Comparison of ENCODE assay signal across 25 cellular contexts in the genomic region with DNA sequence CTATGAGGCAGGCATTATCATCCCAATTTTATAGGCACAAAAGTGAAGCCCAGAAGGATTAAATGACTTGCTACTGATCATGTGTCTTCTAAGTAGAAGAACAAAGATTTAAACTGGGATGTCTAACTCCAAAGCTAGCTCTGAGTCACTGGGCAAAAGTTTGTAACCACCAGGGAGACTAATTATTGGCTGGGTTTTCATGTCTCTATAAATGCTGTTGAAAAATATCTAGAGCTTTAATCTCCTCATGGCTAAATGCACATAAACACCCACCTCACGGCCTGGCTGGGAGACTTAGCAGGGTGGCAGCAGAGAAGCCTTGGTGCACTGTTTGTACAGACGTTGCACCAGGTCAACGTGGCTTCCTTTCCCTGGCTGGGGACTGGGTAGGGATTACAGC.
A peak's percentile ranks its signal among the peaks of the same experiment; 100 is the strongest.
DNase-seq lines count a peak whose midpoint lies in the region; ATAC-seq and TF ChIP-seq lines count a peak whose summit lies in the region.
"Had no signal": no experiment of that assay in that cellular context is flagged by ENCODE, and none has a peak within 500 bp of the region (broad histone marks: within the 10 kb centered on the region; RNA-seq: fewer than 3 reads in every experiment).

No MANE protein-coding gene starts in this region.

- H2BK20ac ChIP-seq in IMR-90 (ENCODE audit: low read depth, low read length), result no peak overlapping the region

- H3K14ac ChIP-seq in IMR-90 (replicated peaks; ENCODE audit: low read depth, low read length) (no peak overlapping the region), mesenchymal stem cell (ENCODE audit: low read length in 2 of 2) (peak overlapping the region in 1 of 2 experiments; percentile 18)

- H2BK120ac ChIP-seq in IMR-90 (ENCODE audit: low read depth, low read length), result no peak overlapping the region
- no peak overlapping the region for H2BK120ac ChIP-seq in mesenchymal stem cell (ENCODE audit: low read depth, low read length)

- H3K9me3 Mint-ChIP-seq in activated CD4-positive, alpha-beta memory T cell treated with anti-CD3 and anti-CD28 coated beads for 36 hours, result no peaks in the 10 kb centered on the region
- H3K9me3 Mint-ChIP-seq: GM23338 had no signal

- H2AK9ac ChIP-seq in IMR-90 (replicated peaks; ENCODE audit: low read depth, low read length, poor library complexity), result no peak overlapping the region

- intact Hi-C loops in IMR-90 (cut with micrococcal nuclease), result no loop called here
- intact Hi-C loops in activated CD4-positive, alpha-beta memory T cell treated with anti-CD3 and anti-CD28 coated beads for 36 hours (cut with micrococcal nuclease), result no loop called here
- intact Hi-C loops in left ventricle myocardium superior (cut with micrococcal nuclease), result no loop called here

- H3K56ac ChIP-seq in IMR-90 (ENCODE audit: extremely low read depth, insufficient read depth, low read length), result no peak overlapping the region

- H3K27ac ChIP-seq in AG04450 (ENCODE audit: low read depth, low read length), result peak overlapping the region; percentile 2
- no peak overlapping the region for H3K27ac ChIP-seq in IMR-90 (ENCODE audit: insufficient read depth, low read length)
- H3K27ac ChIP-seq in brain microvascular endothelial cell, result no peak overlapping the region
- no peak overlapping the region for H3K27ac ChIP-seq in mesenchymal stem cell (ENCODE audit: low read length, poor library complexity, severe bottlenecking)
- H3K27ac ChIP-seq: BLaER1, PC-9 had no signal

- H3K4me1 ChIP-seq in IMR-90 (ENCODE audit: control insufficient read depth, insufficient read depth, low read length), result no peaks in the 10 kb centered on the region; the same call in 1 of the 2 replicates
- H3K4me1 ChIP-seq in mesenchymal stem cell (ENCODE audit: control insufficient read depth, insufficient read depth, low read depth, low read length), result no peaks in the 10 kb centered on the region
- H3K4me1 ChIP-seq: HAP-1 had no signal

- H3K27me3 ChIP-seq in AG04450 (ENCODE audit: control insufficient read depth, insufficient read depth, low read length) (peaks cover 11% of the 10 kb centered on the region), IMR-90 (ENCODE audit: control insufficient read depth, insufficient read depth, low read length) (peaks cover 8% of the 10 kb centered on the region), brain microvascular endothelial cell (replicated peaks) (no peaks in the 10 kb centered on the region), mesenchymal stem cell (ENCODE audit: control insufficient read depth in 1 of 2, insufficient read depth in 1 of 2, low read length in 2 of 2) (peaks cover 50 to 65% of the 10 kb centered on the region in 2 experiments)
- H3K27me3 ChIP-seq: BLaER1 had no signal

- no peaks in the 10 kb centered on the region for H3K36me3 ChIP-seq in IMR-90 (ENCODE audit: control insufficient read depth, insufficient read depth, low read length)
- no peaks in the 10 kb centered on the region for H3K36me3 ChIP-seq in brain microvascular endothelial cell (replicated peaks)
- no peaks in the 10 kb centered on the region for H3K36me3 ChIP-seq in mesenchymal stem cell (ENCODE audit: control insufficient read depth in 1 of 2, insufficient read depth in 2 of 2, low read depth in 1 of 2, low read length in 2 of 2)
- H3K36me3 ChIP-seq: BLaER1, HAP-1 had no signal

- ATAC-seq in IMR-90 (ENCODE audit: low read depth) (no peak), GM21381 (IDR thresholded peaks at IDR 0.05; ENCODE audit: unreplicated experiment) (no peak), left ventricle myocardium superior (no peak)
- ATAC-seq: GM23338, Right ventricle myocardium inferior had no signal

- no peak overlapping the region for H3K27ac Mint-ChIP-seq in activated CD4-positive, alpha-beta memory T cell treated with anti-CD3 and anti-CD28 coated beads for 36 hours
- H3K27ac Mint-ChIP-seq: CD4-positive, CD25-positive, alpha-beta regulatory T cell; GM23338 had no signal

- no peak for TF ChIP-seq RAD21 in IMR-90 (IDR thresholded peaks at IDR 0.05; ENCODE audit: low read length)

- H2AK5ac ChIP-seq in IMR-90 (ENCODE audit: low read depth, low read length) (no peak overlapping the region), mesenchymal stem cell (ENCODE audit: low read length, severe bottlenecking) (no peak overlapping the region)

- no CpG with 5 or more reads among the region's 3 CpGs for WGBS in IMR-90 (ENCODE audit: extremely low coverage in 2 of 2, insufficient read length in 1 of 2), 2 experiments
- 54% methylated on average over 3 of the region's 3 CpGs for WGBS in mesenchymal stem cell

- H3K4me2 ChIP-seq in IMR-90 (ENCODE audit: low read depth, low read length), result no peak overlapping the region
- no peak overlapping the region for H3K4me2 ChIP-seq in mesenchymal stem cell (ENCODE audit: low read length, poor library complexity, severe bottlenecking)
- H3K4me2 ChIP-seq: BLaER1, GM23338, PC-9 had no signal

- no peak for TF ChIP-seq CTCF in AG04450 (IDR thresholded peaks at IDR 0.05; ENCODE audit: low read depth, low read length)
- no peak for TF ChIP-seq CTCF in IMR-90 (conservative IDR thresholded peaks at IDR 0.05; ENCODE audit: low read depth, low read length)
- TF ChIP-seq CTCF in brain microvascular endothelial cell (IDR thresholded peaks at IDR 0.05; ENCODE audit: low read depth, low read length, missing control alignments), result no peak

- TF ChIP-seq POLR2A in IMR-90 (IDR thresholded peaks at IDR 0.05; ENCODE audit: low read depth, low read length), result no peak

- BruUV-seq in IMR-90 (replicated peaks; lab: Mats Ljungman, UMichigan), result no TSS peak

- H3K9me3 ChIP-seq in AG04450 (ENCODE audit: control insufficient read depth, insufficient read depth, low read length) (peaks cover 3% of the 10 kb centered on the region; the same call in 1 of the 2 replicates), IMR-90 (ENCODE audit: control insufficient read depth, insufficient read depth, low read length) (no peaks in the 10 kb centered on the region), mesenchymal stem cell (ENCODE audit: control insufficient read depth, low read length) (no peaks in the 10 kb centered on the region)
- H3K9me3 ChIP-seq: BLaER1, HAP-1 had no signal

- no peak overlapping the region for H3K4me3 Mint-ChIP-seq in activated CD4-positive, alpha-beta memory T cell treated with anti-CD3 and anti-CD28 coated beads for 36 hours
- H3K4me3 Mint-ChIP-seq: CD4-positive, CD25-positive, alpha-beta regulatory T cell; GM23338 had no signal

- POLR2A ChIA-PET in AG04450 (lab: Yijun Ruan, JAX), result no interaction called here
- POLR2A ChIA-PET in IMR-90 (lab: Charles Lee; ENCODE audit: unreplicated experiment), result no interaction called here
- POLR2A ChIA-PET in activated CD4-positive, alpha-beta memory T cell treated with anti-CD3 and anti-CD28 coated beads for 36 hours (lab: Charles Lee), result no interaction called here

- H3K9ac ChIP-seq in IMR-90 (ENCODE audit: low read depth, low read length), result no peak overlapping the region
- H3K9ac ChIP-seq in mesenchymal stem cell (ENCODE audit: low read length), result no peak overlapping the region
- H3K9ac ChIP-seq: BLaER1 had no signal

- H3K18ac ChIP-seq in IMR-90 (ENCODE audit: low read depth, low read length) (no peak overlapping the region), mesenchymal stem cell (ENCODE audit: low read depth in 1 of 2, low read length in 2 of 2) (no peak overlapping the region)

- no peaks in the 10 kb centered on the region; the same call in 1 of the 2 replicates for H3K9me1 ChIP-seq in IMR-90 (ENCODE audit: insufficient read depth, low read length)

- in situ Hi-C loops in IMR-90 (cut with MboI; ENCODE audit: low sequenced_read_pairs) (no loop called here), brain microvascular endothelial cell (cut with HindIII; ENCODE audit: low pct_ligation_motif_present, low sequenced_read_pairs) (no loop called here)

- H3K79me1 ChIP-seq in IMR-90 (ENCODE audit: low read depth in 1 of 2, low read length in 2 of 2) (no peaks in the 10 kb centered on the region), mesenchymal stem cell (replicated peaks; ENCODE audit: low read length, poor library complexity, severe bottlenecking) (no peaks in the 10 kb centered on the region)

- H3K4me3 ChIP-seq in AG04450 (ENCODE audit: low read depth, low read length) (no peak overlapping the region), IMR-90 (ENCODE audit: insufficient read depth, low read depth, low read length) (no peak overlapping the region), brain microvascular endothelial cell (ENCODE audit: low read depth, low read length) (no peak overlapping the region), mesenchymal stem cell (ENCODE audit: insufficient read depth in 1 of 2, low read depth in 1 of 2, low read length in 2 of 2) (no peak overlapping the region)
- H3K4me3 ChIP-seq: BLaER1, GM23338, HAP-1, PC-9 had no signal

- H4K91ac ChIP-seq in IMR-90 (ENCODE audit: insufficient read depth, low read depth, low read length), result no peak overlapping the region
- no peak overlapping the region for H4K91ac ChIP-seq in mesenchymal stem cell (ENCODE audit: low read length)

- no peak overlapping the region for H3K4ac ChIP-seq in IMR-90 (ENCODE audit: low read depth, low read length)
- H3K4ac ChIP-seq in mesenchymal stem cell (ENCODE audit: low read depth in 1 of 2, low read length in 2 of 2), result no peak overlapping the region

- H4K20me1 ChIP-seq in IMR-90 (ENCODE audit: insufficient read depth, low read length), result no peaks in the 10 kb centered on the region
- H4K20me1 ChIP-seq: BLaER1 had no signal

- H2BK12ac ChIP-seq in mesenchymal stem cell (ENCODE audit: low read length in 2 of 2), result no peak overlapping the region

- H3K27me3 Mint-ChIP-seq in activated CD4-positive, alpha-beta memory T cell treated with anti-CD3 and anti-CD28 coated beads for 36 hours, result peaks cover 4% of the 10 kb centered on the region

- no peak overlapping the region for H2AFZ ChIP-seq in IMR-90 (replicated peaks; ENCODE audit: low read length, poor library complexity)
- H2AFZ ChIP-seq in mesenchymal stem cell (ENCODE audit: low read depth, low read length), result no peak overlapping the region
- H2AFZ ChIP-seq: PC-9 had no signal

- DNase-seq in AG04450 (ENCODE audit: low read depth, low spot score), result no peak
- DNase-seq in IMR-90, result peak; percentile 26
- DNase-seq in brain microvascular endothelial cell, result peak; percentile 2
- no peak for DNase-seq in mesenchymal stem cell
- DNase-seq in activated CD4-positive, alpha-beta memory T cell treated with anti-CD3 and anti-CD28 coated beads for 36 hours, result no peak
- DNase-seq in left ventricle myocardium superior, result no peak
- no peak for DNase-seq in NCI-H2171 (lab: John Stamatoyannopoulos, UW)
- DNase-seq: 8988T; CD4-positive, CD25-positive, alpha-beta regulatory T cell; DMS153; DND-41; KG1; NCI-H1092; NCI-H1417 treated with DMSO at 0.1 percent for 48 hours; NCI-H187 treated with DMSO at 0.1 percent for 48 hours; NCI-H2107; NCI-H446 treated with DMSO at 0.1 percent for 48 hours; NCI-H526; NCI-H82; PC-9 had no signal

- H3K36me3 Mint-ChIP-seq in activated CD4-positive, alpha-beta memory T cell treated with anti-CD3 and anti-CD28 coated beads for 36 hours, result no peaks in the 10 kb centered on the region
- H3K36me3 Mint-ChIP-seq: CD4-positive, CD25-positive, alpha-beta regulatory T cell had no signal

- H2BK15ac ChIP-seq in IMR-90 (ENCODE audit: low read depth, low read length) (no peak overlapping the region), mesenchymal stem cell (ENCODE audit: low read depth, poor library complexity, severe bottlenecking) (no peak overlapping the region)

- H4K5ac ChIP-seq in IMR-90 (ENCODE audit: low read depth, low read length), result no peak overlapping the region

- H3K23ac ChIP-seq in IMR-90 (ENCODE audit: low read depth, low read length) (no peak overlapping the region), mesenchymal stem cell (ENCODE audit: low read length in 2 of 2) (no peak overlapping the region)

- CTCF ChIA-PET in AG04450 (lab: Charles Lee), result interaction anchor here (1.9 kb wide), 1 partner anchor 12 kb away, joined by 12 read pairs; no protein-coding TSS in a partner anchor
- CTCF ChIA-PET in IMR-90 (lab: Yijun Ruan, JAX), result no interaction called here
- CTCF ChIA-PET in activated CD4-positive, alpha-beta memory T cell treated with anti-CD3 and anti-CD28 coated beads for 36 hours (lab: Charles Lee), result interaction anchor here (1.7 kb wide), 1 partner anchor 11 kb away, joined by 5 read pairs; no protein-coding TSS in a partner anchor

- H2BK5ac ChIP-seq in IMR-90 (ENCODE audit: low read depth, low read length, poor library complexity, severe bottlenecking), result no peak overlapping the region
- peak overlapping the region; percentile 24 for H2BK5ac ChIP-seq in mesenchymal stem cell (ENCODE audit: low read depth, low read length, poor library complexity, severe bottlenecking)

- dilution Hi-C loops in IMR-90 (cut with HindIII; ENCODE audit: low sequenced_read_pairs, unreplicated experiment), result no loop called here

- H3K4me1 Mint-ChIP-seq in activated CD4-positive, alpha-beta memory T cell treated with anti-CD3 and anti-CD28 coated beads for 36 hours (ENCODE audit: low read depth), result no peaks in the 10 kb centered on the region
- H3K4me1 Mint-ChIP-seq: CD4-positive, CD25-positive, alpha-beta regulatory T cell; GM23338 had no signal

- H4K8ac ChIP-seq in IMR-90 (ENCODE audit: low read depth in 2 of 2, low read length in 2 of 2) (no peak overlapping the region), mesenchymal stem cell (ENCODE audit: low read length) (no peak overlapping the region)

Comparison
In these comparisons a context has a peak if more than half of its experiments do, and no peak if none do; other contexts are left out.
1. DNase-seq: peak in IMR-90 (single experiment) and brain microvascular endothelial cell (single experiment); none in AG04450 (single experiment), mesenchymal stem cell (single experiment), activated CD4-positive, alpha-beta memory T cell treated with anti-CD3 and anti-CD28 coated beads for 36 hours (single experiment), left ventricle myocardium superior (single experiment) and NCI-H2171 (single experiment).